Comparison of ENCODE assay signal across 19 cellular contexts in the genomic region with DNA sequence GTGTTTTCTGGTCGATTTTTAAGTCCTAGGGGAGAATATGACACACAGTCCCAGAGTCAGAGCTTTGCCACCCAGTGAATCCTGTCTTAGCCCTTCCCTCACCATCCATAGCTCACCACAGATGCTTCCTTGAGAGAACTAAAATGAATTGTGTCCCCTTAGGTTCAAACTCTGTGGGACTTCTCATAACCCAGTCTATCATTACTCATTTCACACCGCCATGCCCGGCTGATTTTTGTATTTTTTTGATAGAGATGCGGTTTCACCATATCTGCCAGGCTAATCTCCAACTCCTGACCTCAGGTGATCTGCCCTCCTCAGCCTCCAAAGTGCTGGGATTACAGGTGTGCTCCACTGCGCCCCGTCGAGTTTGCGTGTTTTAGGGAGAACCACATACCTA.
"Had no signal": no experiment of that assay in that cellular context is flagged by ENCODE, and none has a peak within 500 bp of the region (broad histone marks: within the 10 kb centered on the region; RNA-seq: fewer than 3 reads in every experiment).

No MANE protein-coding gene starts in this region.

- H3K9me3 Mint-ChIP-seq: activated CD4-positive, alpha-beta memory T cell treated with anti-CD3 and anti-CD28 coated beads for 36 hours; activated T-helper 1 cell treated with anti-CD3 and anti-CD28 coated beads, Interleukin-12 subunit alpha, Interleukin-12 subunit beta, Interleukin-2, Interleukin-4 antibody, amounts not matched to agents 30 ng/mL and 10 ng/mL and 1 ng/mL, durations not matched to agents 14 hours and 24 hours and 36 hours; stimulated activated naive CD8-positive, alpha-beta T cell treated with anti-CD3 and anti-CD28 coated beads, Interleukin-15, Interleukin-2, amounts not matched to agents 100 ng/mL and 50 ng/mL, for 24 hours had no signal

- ATAC-seq: right lobe of liver had no signal

- H3K27me3 ChIP-seq: colonic mucosa, right lobe of liver, spleen had no signal

- H3K4me3 ChIP-seq: colonic mucosa, right lobe of liver, spleen had no signal

- H3K4me3 Mint-ChIP-seq: activated CD4-positive, alpha-beta memory T cell treated with anti-CD3 and anti-CD28 coated beads for 36 hours; activated CD4-positive, alpha-beta T cell treated with anti-CD3 and anti-CD28 coated beads for 36 hours; activated naive CD8-positive, alpha-beta T cell treated with anti-CD3 and anti-CD28 coated beads, Interleukin-2, amount 10 ng/mL, durations not matched to agents 7 days and 5 days; activated T-helper 1 cell treated with anti-CD3 and anti-CD28 coated beads, Interleukin-12 subunit alpha, Interleukin-12 subunit beta, Interleukin-2, Interleukin-4 antibody, amounts not matched to agents 30 ng/mL and 10 ng/mL and 1 ng/mL, durations not matched to agents 14 hours and 24 hours and 36 hours; brain; endodermal cell; nephron; stimulated activated naive CD8-positive, alpha-beta T cell treated with anti-CD3 and anti-CD28 coated beads, Interleukin-15, Interleukin-2, amounts not matched to agents 100 ng/mL and 50 ng/mL, for 24 hours; T-helper 2 cell treated with Interferon-gamma antibody and Interleukin-4, amounts not matched to agents 5 μg/mL and 100 μg/mL, for 36 hours had no signal

- H2AFZ ChIP-seq: parathyroid adenoma had no signal

- H3K27ac ChIP-seq: colonic mucosa, parathyroid adenoma, right lobe of liver, spleen had no signal

- DNase-seq: activated CD4-positive, alpha-beta memory T cell treated with anti-CD3 and anti-CD28 coated beads for 36 hours; activated CD4-positive, alpha-beta T cell treated with anti-CD3 and anti-CD28 coated beads for 36 hours; activated gamma-delta T cell treated with Interleukin-2 at 50 U/mL for 16 hours; activated naive CD8-positive, alpha-beta T cell treated with anti-CD3 and anti-CD28 coated beads, Interleukin-2, amount 10 ng/mL, durations not matched to agents 7 days and 5 days; activated T-cell treated with anti-CD3 and anti-CD28 coated beads for 4 hours; central memory CD4-positive, alpha-beta T cell; colonic mucosa; endodermal cell; mesendoderm; right lobe of liver; spleen; trophoblast cell had no signal

- H3K27ac Mint-ChIP-seq: activated CD4-positive, alpha-beta memory T cell treated with anti-CD3 and anti-CD28 coated beads for 36 hours; activated CD4-positive, alpha-beta T cell treated with anti-CD3 and anti-CD28 coated beads for 36 hours; activated naive CD8-positive, alpha-beta T cell treated with anti-CD3 and anti-CD28 coated beads, Interleukin-2, amount 10 ng/mL, durations not matched to agents 7 days and 5 days; activated T-helper 1 cell treated with anti-CD3 and anti-CD28 coated beads, Interleukin-12 subunit alpha, Interleukin-12 subunit beta, Interleukin-2, Interleukin-4 antibody, amounts not matched to agents 30 ng/mL and 10 ng/mL and 1 ng/mL, durations not matched to agents 14 hours and 24 hours and 36 hours; brain; endodermal cell; nephron; T-helper 2 cell treated with Interferon-gamma antibody and Interleukin-4, amounts not matched to agents 5 μg/mL and 100 μg/mL, for 36 hours had no signal

- H3K79me2 ChIP-seq: parathyroid adenoma had no signal

- H3K27me3 Mint-ChIP-seq: activated CD4-positive, alpha-beta memory T cell treated with anti-CD3 and anti-CD28 coated beads for 36 hours; activated CD4-positive, alpha-beta T cell treated with anti-CD3 and anti-CD28 coated beads for 36 hours; activated naive CD8-positive, alpha-beta T cell treated with anti-CD3 and anti-CD28 coated beads, Interleukin-2, amount 10 ng/mL, durations not matched to agents 7 days and 5 days; brain; stimulated activated naive CD8-positive, alpha-beta T cell treated with anti-CD3 and anti-CD28 coated beads, Interleukin-15, Interleukin-2, amounts not matched to agents 100 ng/mL and 50 ng/mL, for 24 hours had no signal

- FAIRE-seq: TTC549 had no signal

- H3K4me1 Mint-ChIP-seq: brain, endodermal cell, nephron had no signal

- H3K4me1 ChIP-seq: colonic mucosa, parathyroid adenoma, right lobe of liver, spleen had no signal

- H3K9me3 ChIP-seq: colonic mucosa, right lobe of liver, spleen had no signal

- H3K36me3 ChIP-seq: colonic mucosa had no signal

- H3K9ac ChIP-seq: parathyroid adenoma had no signal
